In the genomic region with DNA sequence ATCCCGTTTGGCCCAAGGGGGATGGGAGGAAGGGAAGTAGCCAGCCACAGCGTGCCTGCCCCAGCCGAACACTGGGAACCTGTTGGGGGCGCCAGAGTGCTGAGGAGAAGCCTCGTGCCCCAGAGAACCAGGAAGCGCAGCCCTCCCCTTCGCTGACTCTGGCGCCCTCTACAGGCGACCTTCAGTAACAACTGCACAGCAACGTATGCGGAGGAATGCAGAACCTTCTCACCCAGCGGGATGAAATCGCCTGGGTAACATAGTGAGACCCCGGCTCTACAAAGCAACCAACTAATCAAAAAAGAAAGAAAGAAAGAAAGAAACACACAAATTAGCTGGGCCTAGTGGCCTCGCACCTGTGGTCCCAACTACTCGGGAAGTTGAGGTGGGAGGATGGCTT, we compare ENCODE assay signal across 1 cellular context. TPM values are rescaled to one million over a fixed set of nuclear protein-coding genes. Genes with fewer than 3 reads are reported as not detected.
"Had no signal": no experiment of that assay in that cellular context is flagged by ENCODE, and none has a peak within 500 bp of the region (broad histone marks: within the 10 kb centered on the region; RNA-seq: fewer than 3 reads in every experiment).

A gene with protein sequence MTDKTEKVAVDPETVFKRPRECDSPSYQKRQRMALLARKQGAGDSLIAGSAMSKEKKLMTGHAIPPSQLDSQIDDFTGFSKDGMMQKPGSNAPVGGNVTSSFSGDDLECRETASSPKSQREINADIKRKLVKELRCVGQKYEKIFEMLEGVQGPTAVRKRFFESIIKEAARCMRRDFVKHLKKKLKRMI (minus strand): TSS at position 101 of the 400 bp plus-strand sequence. CDS start 3,774 bp downstream, outside the sequence.

RNA-seq across cellular contexts. Expression of the gene that starts here (rescaled TPM):
- total RNA-seq: GM12878 had no signal
